ENCODE assay signal across 19 cellular contexts in the genomic region with DNA sequence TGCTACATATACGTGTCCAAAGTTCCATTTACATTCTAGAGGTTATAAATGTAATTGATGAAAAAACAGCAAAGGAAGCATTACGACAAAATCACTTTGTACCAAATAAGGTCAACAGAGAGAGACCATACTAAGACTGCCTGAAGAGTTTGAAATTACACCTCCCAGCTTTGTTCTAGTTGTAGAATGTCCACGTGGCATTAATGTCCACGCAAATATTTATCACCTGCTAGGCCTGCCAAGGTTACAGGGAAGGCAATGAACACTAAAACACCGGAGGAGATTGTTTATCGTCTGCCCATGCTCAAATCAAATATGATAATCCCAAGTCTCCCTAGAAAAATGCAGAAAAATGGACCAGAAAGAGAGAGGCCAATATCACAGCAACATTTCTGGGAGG.
"Had no signal": no experiment of that assay in that cellular context is flagged by ENCODE, and none has a peak within 500 bp of the region (broad histone marks: within the 10 kb centered on the region; RNA-seq: fewer than 3 reads in every experiment).

No MANE protein-coding gene starts in this region.

- H3K9me3 ChIP-seq: adrenal gland, pancreas, tibial nerve, vagina had no signal

- H3K27ac ChIP-seq: tibial nerve, vagina had no signal

- H3K4me3 ChIP-seq: adrenal gland, pancreas, tibial nerve, vagina had no signal

- H3K36me3 Mint-ChIP-seq: natural killer cell had no signal

- H3K4me3 Mint-ChIP-seq: natural killer cell; T-helper 1 cell treated with Interleukin-12 subunit alpha and Interleukin-12 subunit beta and Interleukin-4 antibody, amounts not matched to agents 30 μg/mL and 1 μg/mL, for 36 hours had no signal

- DNase-seq: activated CD4-positive, alpha-beta T cell treated with anti-CD3 and anti-CD28 coated beads for 1 hour; activated CD8-positive, alpha-beta memory T cell treated with anti-CD3 and anti-CD28 coated beads for 24 hours; activated CD8-positive, alpha-beta memory T cell treated with anti-CD3 and anti-CD28 coated beads, Interleukin-2, amount 50 U/mL, for 48 hours; activated effector memory CD4-positive, alpha-beta T cell treated with anti-CD3 and anti-CD28 coated beads, Interleukin-2, amount 50 U/mL, for 16 hours; activated naive CD4-positive, alpha-beta T cell treated with anti-CD3 and anti-CD28 coated beads, Interleukin-2, amount 50 U/mL, for 16 hours; activated T-cell treated with anti-CD3 and anti-CD28 coated beads, Interleukin-2, amount 50 U/mL, for 48 hours; adrenal gland; effector CD4-positive, alpha-beta T cell; head of caudate nucleus; natural killer cell; pancreas; retina; stimulated activated CD4-positive, alpha-beta T cell treated with anti-CD3 and anti-CD28 coated beads, Interleukin-12 subunit alpha, Interleukin-12 subunit beta, amount 100 ng/mL, for 4 hours; stimulated activated CD4-positive, alpha-beta T cell treated with anti-CD3 and anti-CD28 coated beads, Interleukin-1b, Interleukin-23, amount 100 ng/mL, for 48 hours; stimulated activated naive CD4-positive, alpha-beta T cell treated with Interleukin-2 at 50 U/mL for 16 hours; substantia nigra had no signal

- H3K9me3 Mint-ChIP-seq: natural killer cell; T-helper 1 cell treated with Interleukin-12 subunit alpha and Interleukin-12 subunit beta and Interleukin-4 antibody, amounts not matched to agents 30 μg/mL and 1 μg/mL, for 36 hours had no signal

- ATAC-seq: natural killer cell had no signal

- H3K27me3 ChIP-seq: adrenal gland, pancreas, tibial nerve, vagina had no signal

- H3K27ac Mint-ChIP-seq: natural killer cell; T-helper 1 cell treated with Interleukin-12 subunit alpha and Interleukin-12 subunit beta and Interleukin-4 antibody, amounts not matched to agents 30 μg/mL and 1 μg/mL, for 36 hours had no signal

- H3K36me3 ChIP-seq: adrenal gland, pancreas, tibial nerve, vagina had no signal
